Comparison of ENCODE assay signal across 16 cellular contexts in genomic region chr22:50476819-50477344, GRCh38. TPM values are rescaled to one million over a fixed set of nuclear protein-coding genes. Genes with fewer than 3 reads are reported as not detected.
DNase-seq lines count a peak whose midpoint lies in the region; ATAC-seq and TF ChIP-seq lines count a peak whose summit lies in the region.
"Had no signal": no experiment of that assay in that cellular context is flagged by ENCODE, and none has a peak within 500 bp of the region (broad histone marks: within the 10 kb centered on the region; RNA-seq: fewer than 3 reads in every experiment).

No MANE protein-coding gene starts in this region.

- H3K18ac ChIP-seq in mesenchymal stem cell (ENCODE audit: low read depth in 1 of 2, low read length in 2 of 2): no peak overlapping the region

- no peaks in the 10 kb centered on the region for H3K9me3 ChIP-seq in BLaER1
- H3K9me3 ChIP-seq in mesenchymal stem cell (ENCODE audit: control insufficient read depth, low read length): no peaks in the 10 kb centered on the region

- H3K23ac ChIP-seq in mesenchymal stem cell (ENCODE audit: low read length in 2 of 2): no peak overlapping the region

- H3K9me3 Mint-ChIP-seq in Calu3 (ENCODE audit: low read depth, unreplicated experiment): no peaks in the 10 kb centered on the region
- H3K9me3 Mint-ChIP-seq in WTC11: no peaks in the 10 kb centered on the region

- DNase-seq in Calu3 (no peak), WTC11 (ENCODE audit: low spot score) (no peak), mesenchymal stem cell (no peak), 8988T (no peak), NCI-H187 (lab: John Stamatoyannopoulos, UW) (no peak), NCI-H187 treated with DMSO at 0.1 percent for 48 hours (lab: John Stamatoyannopoulos, UW) (no peak)
- DNase-seq: effector memory CD4-positive, alpha-beta T cell; GF-D8; islet precursor cell; MM.1S; RPMI8226 had no signal

- no peak for TF ChIP-seq CTCF in Calu3 (IDR thresholded peaks at IDR 0.05; ENCODE audit: unreplicated experiment)
- TF ChIP-seq CTCF in WTC11 (IDR thresholded peaks at IDR 0.05): no peak

- H3K27me3 ChIP-seq in BLaER1 (peaks cover 28% of the 10 kb centered on the region), mesenchymal stem cell (ENCODE audit: control insufficient read depth in 1 of 2, insufficient read depth in 1 of 2, low read length in 2 of 2) (peaks cover 18 to 27% of the 10 kb centered on the region in 2 experiments)

- H4K91ac ChIP-seq in mesenchymal stem cell (ENCODE audit: low read length): peak overlapping the region; percentile 35

- H3K36me3 Mint-ChIP-seq in Calu3 (ENCODE audit: insufficient read depth, unreplicated experiment) (peaks cover 45% of the 10 kb centered on the region), WTC11 (no peaks in the 10 kb centered on the region)

- H3K4me2 ChIP-seq in BLaER1 (peak overlapping the region; percentile 95), mesenchymal stem cell (ENCODE audit: low read length, poor library complexity, severe bottlenecking) (no peak overlapping the region)

- H2AK5ac ChIP-seq in mesenchymal stem cell (ENCODE audit: low read length, severe bottlenecking): no peak overlapping the region

- H4K20me1 ChIP-seq in BLaER1: peaks cover 25% of the 10 kb centered on the region

- no peaks in the 10 kb centered on the region for H3K79me1 ChIP-seq in mesenchymal stem cell (replicated peaks; ENCODE audit: low read length, poor library complexity, severe bottlenecking)

- H3K4me1 ChIP-seq in BLaER1 (peaks cover 84% of the 10 kb centered on the region), mesenchymal stem cell (ENCODE audit: control insufficient read depth, insufficient read depth, low read depth, low read length) (peaks cover 37% of the 10 kb centered on the region)

- peak overlapping the region; percentile 41 for H4K8ac ChIP-seq in mesenchymal stem cell (ENCODE audit: low read length)

- H3K27ac ChIP-seq in BLaER1 (peak overlapping the region; percentile 78), mesenchymal stem cell (ENCODE audit: low read length, poor library complexity, severe bottlenecking) (no peak overlapping the region)

- no peak overlapping the region for H3K4ac ChIP-seq in mesenchymal stem cell (ENCODE audit: low read depth in 1 of 2, low read length in 2 of 2)

- H3K27me3 Mint-ChIP-seq in Calu3 (ENCODE audit: unreplicated experiment): peaks cover 15% of the 10 kb centered on the region
- H3K27me3 Mint-ChIP-seq in WTC11 (ENCODE audit: low read depth): peaks cover 40% of the 10 kb centered on the region

- intact Hi-C loops in Calu3 (cut with micrococcal nuclease; ENCODE audit: unreplicated experiment): no loop called here

- CTCF ChIA-PET in Calu3 (lab: Charles Lee): interaction anchor here (1.3 kb wide), 1 partner anchor 31 kb away, joined by 4 read pairs; the partner anchor contains the start of genes LMF2 and NCAPH2
- CTCF ChIA-PET in WTC11 (lab: Charles Lee): interaction anchor here (1.1 to 1.2 kb wide), 2 partner anchors 31 to 77 kb away, joined by 3 to 4 read pairs; partner anchors contain the start of genes LMF2 and NCAPH2

- no TSS peak for BruUV-seq in Calu3 (replicated peaks; lab: Mats Ljungman, UMichigan)

- no peak overlapping the region for H2BK5ac ChIP-seq in mesenchymal stem cell (ENCODE audit: low read depth, low read length, poor library complexity, severe bottlenecking)

- H3K27ac Mint-ChIP-seq in Calu3 (ENCODE audit: unreplicated experiment): no peak overlapping the region
- H3K27ac Mint-ChIP-seq in WTC11: peak overlapping the region; percentile 5; the same call in 1 of the 2 replicates

- no peak overlapping the region for H3K4me3 ChIP-seq in BLaER1
- H3K4me3 ChIP-seq in mesenchymal stem cell (ENCODE audit: insufficient read depth in 1 of 2, low read depth in 1 of 2, low read length in 2 of 2): no peak overlapping the region

- H3K36me3 ChIP-seq in BLaER1 (no peaks in the 10 kb centered on the region), mesenchymal stem cell (ENCODE audit: control insufficient read depth in 1 of 2, insufficient read depth in 2 of 2, low read depth in 1 of 2, low read length in 2 of 2) (peaks cover 0 to 18% of the 10 kb centered on the region in 2 experiments)

- WGBS in mesenchymal stem cell: 85% methylated on average over 7 of the region's 7 CpGs

- no peak overlapping the region for H2BK15ac ChIP-seq in mesenchymal stem cell (ENCODE audit: low read depth, poor library complexity, severe bottlenecking)

- no peak for ATAC-seq in WTC11
- no peak for ATAC-seq in GM18511 (IDR thresholded peaks at IDR 0.05; ENCODE audit: unreplicated experiment)

- H3K9ac ChIP-seq in BLaER1: peak overlapping the region; percentile 43; the same call in 1 of the 2 replicates
- no peak overlapping the region for H3K9ac ChIP-seq in mesenchymal stem cell (ENCODE audit: low read length)

- peak overlapping the region; percentile 4 for H3K4me3 Mint-ChIP-seq in Calu3 (ENCODE audit: low read depth, unreplicated experiment)
- 0 out of 2 replicates have a peak overlapping the region, but pooled peaks have one; percentile 11 for H3K4me3 Mint-ChIP-seq in WTC11

- H2BK12ac ChIP-seq in mesenchymal stem cell (ENCODE audit: low read length in 2 of 2): no peak overlapping the region

- POLR2A ChIA-PET in WTC11 (lab: Charles Lee): no interaction called here

- H3K4me1 Mint-ChIP-seq in Calu3 (ENCODE audit: low read depth, unreplicated experiment) (peaks cover 23% of the 10 kb centered on the region), WTC11 (peaks cover 33% of the 10 kb centered on the region)

- H3K14ac ChIP-seq in mesenchymal stem cell (ENCODE audit: low read length in 2 of 2): no peak overlapping the region

- no peak overlapping the region for H2BK120ac ChIP-seq in mesenchymal stem cell (ENCODE audit: low read depth, low read length)

- no peak overlapping the region for H2AFZ ChIP-seq in mesenchymal stem cell (ENCODE audit: low read depth, low read length)

TF ChIP-seq in WTC11, 78 proteins besides CTCF, POLR2A, EP300 and RAD21 (continues in another document):
- TF ChIP-seq AFF4 (CRISPR knock-in tag; IDR thresholded peaks at IDR 0.05; ENCODE audit: borderline replicate concordance): no peak
- TF ChIP-seq JAZF1 (CRISPR knock-in tag; IDR thresholded peaks at IDR 0.05): no peak
- no peak for TF ChIP-seq CDX4 (CRISPR knock-in tag; IDR thresholded peaks at IDR 0.05; ENCODE audit: borderline replicate concordance)

RNA-seq across cellular contexts. Expression of gene SBF1, which starts 2.0 kb away (rescaled TPM):
- 102 and 104 TPM in 2 replicates for total RNA-seq in Calu3 (2022)
- total RNA-seq in WTC11 (2021): 87.1 to 108 TPM (median 91.5 TPM) in 3 replicates
- 23.9 TPM for polyA plus RNA-seq in mesenchymal stem cell (2013, experiment 1 of 2)
- polyA plus RNA-seq in mesenchymal stem cell (2013, experiment 2 of 2): 22.7 TPM

RNA-seq across cellular contexts. Expression of gene ADM2, which starts 4.5 kb away (rescaled TPM):
- total RNA-seq in Calu3 (2022) (10.2 and 13.6 TPM in 2 replicates), WTC11 (2021) (6.3 to 10.9 TPM (median 7.6 TPM) in 3 replicates)
- polyA plus RNA-seq in mesenchymal stem cell (2013, experiment 1 of 2): 11.3 TPM
- polyA plus RNA-seq in mesenchymal stem cell (2013, experiment 2 of 2): 10.9 TPM
- total RNA-seq: frontal cortex, subcutaneous adipose tissue had no signal

RNA-seq across cellular contexts. Expression of gene MIOX, which starts 9.8 kb away (rescaled TPM):
- total RNA-seq in Calu3 (2022): 0.45 TPM in 1 of 2 replicates, not detected in the other
- total RNA-seq in WTC11 (2021): 0.33 to 0.57 TPM (median 0.41 TPM) in 3 replicates
- 0.14 TPM for polyA plus RNA-seq in mesenchymal stem cell (2013, experiment 1 of 2)
- polyA plus RNA-seq in mesenchymal stem cell (2013, experiment 2 of 2): 0.16 TPM
- total RNA-seq: frontal cortex, myocyte, subcutaneous adipose tissue had no signal

RNA-seq across cellular contexts. Expression of gene LMF2, which starts 30.6 kb away (rescaled TPM):
- total RNA-seq in Calu3 (2022) (85.2 and 87.1 TPM in 2 replicates), WTC11 (2021) (38.1 to 43.7 TPM (median 39.8 TPM) in 3 replicates)
- polyA plus RNA-seq in mesenchymal stem cell (2013, experiment 1 of 2): 81.8 TPM
- 79.8 TPM for polyA plus RNA-seq in mesenchymal stem cell (2013, experiment 2 of 2)

RNA-seq across cellular contexts. Expression of gene NCAPH2, which starts 31.1 kb away (rescaled TPM):
- total RNA-seq in Calu3 (2022): 73.2 and 92.0 TPM in 2 replicates
- 69.8 to 78.4 TPM (median 70.3 TPM) in 3 replicates for total RNA-seq in WTC11 (2021)
- polyA plus RNA-seq in mesenchymal stem cell (2013, experiment 1 of 2): 11.7 TPM
- polyA plus RNA-seq in mesenchymal stem cell (2013, experiment 2 of 2): 9.7 TPM
